Comparison of ENCODE assay signal across 21 cellular contexts in the genomic region with DNA sequence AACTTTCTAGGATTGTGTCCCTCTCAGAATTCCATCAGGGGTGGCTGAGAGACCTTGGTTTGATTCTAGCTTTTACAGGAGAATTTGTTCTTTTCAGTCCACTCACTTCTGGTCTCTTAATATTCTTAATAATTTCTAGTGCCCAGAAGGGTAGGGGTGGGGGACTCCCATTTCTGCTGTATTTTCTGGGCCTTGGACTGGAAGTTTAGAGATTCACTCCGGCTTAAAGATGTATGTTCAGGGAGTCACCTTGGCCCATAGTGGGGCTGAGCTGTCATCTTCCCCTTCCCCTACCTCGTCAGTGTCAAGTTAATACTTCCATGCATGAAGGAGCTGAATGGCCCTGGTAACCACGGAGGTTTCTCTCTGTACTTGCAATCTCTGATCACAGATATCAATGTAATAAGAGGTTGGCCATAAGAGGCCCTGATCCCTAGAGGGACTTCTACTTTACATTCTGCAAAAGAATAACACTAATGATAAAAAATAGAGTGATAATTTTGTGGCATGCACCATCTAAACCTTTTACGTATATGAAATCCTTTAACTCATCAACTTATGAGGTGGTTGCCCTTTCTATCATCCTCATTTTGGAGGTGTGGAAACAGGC. TPM values are rescaled to one million over a fixed set of nuclear protein-coding genes. Genes with fewer than 3 reads are reported as not detected.
"Had no signal": no experiment of that assay in that cellular context is flagged by ENCODE, and none has a peak within 500 bp of the region (broad histone marks: within the 10 kb centered on the region; RNA-seq: fewer than 3 reads in every experiment).

No MANE protein-coding gene starts in this region.

- ATAC-seq: activated T-cell treated with anti-CD3 and anti-CD28 coated beads, Interleukin-2, amount 50 U/mL, for 4 hours; left lung; natural killer cell; stimulated activated naive B cell treated with anti-CD40 and anti-IgM and Interleukin-4, amounts not matched to agents 10 μg/mL and 1 μg/mL and 100 μg/mL, for 72 hours had no signal

- H3K27ac ChIP-seq: left lung, neutrophil, tibial nerve had no signal

- H3K36me3 Mint-ChIP-seq: activated naive CD8-positive, alpha-beta T cell treated with anti-CD3 and anti-CD28 coated beads for 36 hours; brain; memory B cell; natural killer cell; stimulated activated naive B cell treated with anti-CD40 and anti-IgM and Interleukin-4, amounts not matched to agents 10 μg/mL and 1 μg/mL and 100 μg/mL, for 72 hours had no signal

- H3K4me3 Mint-ChIP-seq: activated naive CD8-positive, alpha-beta T cell treated with anti-CD3 and anti-CD28 coated beads for 36 hours; activated T-cell treated with anti-CD3 and anti-CD28 coated beads, Interleukin-2, amount 50 U/mL, for 4 hours; brain; memory B cell; natural killer cell; stimulated activated naive B cell treated with anti-CD40 and anti-IgM and Interleukin-4, amounts not matched to agents 10 μg/mL and 1 μg/mL and 100 μg/mL, for 72 hours had no signal

- H3K4me3 ChIP-seq: left lung, tibial nerve had no signal

- H3K27ac Mint-ChIP-seq: activated naive CD8-positive, alpha-beta T cell treated with anti-CD3 and anti-CD28 coated beads for 36 hours; brain; memory B cell; natural killer cell; stimulated activated naive B cell treated with anti-CD40 and anti-IgM and Interleukin-4, amounts not matched to agents 10 μg/mL and 1 μg/mL and 100 μg/mL, for 72 hours had no signal

- H3K36me3 ChIP-seq: left lung, neutrophil, tibial nerve had no signal

- H3K9me3 Mint-ChIP-seq: activated naive CD8-positive, alpha-beta T cell treated with anti-CD3 and anti-CD28 coated beads for 36 hours; activated T-cell treated with anti-CD3 and anti-CD28 coated beads, Interleukin-2, amount 50 U/mL, for 4 hours; memory B cell; natural killer cell; stimulated activated naive B cell treated with anti-CD40 and anti-IgM and Interleukin-4, amounts not matched to agents 10 μg/mL and 1 μg/mL and 100 μg/mL, for 72 hours had no signal

- H3K27me3 ChIP-seq: left lung, tibial nerve had no signal

- DNase-seq: activated CD4-positive, alpha-beta T cell treated with anti-CD3 and anti-CD28 coated beads, Interleukin-2, amount 50 U/mL, for 4 hours; activated effector memory CD4-positive, alpha-beta T cell treated with anti-CD3 and anti-CD28 coated beads, Interleukin-2, amount 50 U/mL, for 16 hours; activated naive CD8-positive, alpha-beta T cell treated with anti-CD3 and anti-CD28 coated beads for 36 hours; activated T-cell treated with anti-CD3 and anti-CD28 coated beads, Interleukin-2, amount 50 U/mL, for 4 hours; amygdala; effector CD8-positive, alpha-beta T cell; foreskin melanocyte; left lung; natural killer cell; retina; stimulated activated CD4-positive, alpha-beta T cell treated with anti-CD3 and anti-CD28 coated beads, Interleukin-15, amount 100 ng/mL, for 24 hours; stimulated activated CD4-positive, alpha-beta T cell treated with anti-CD3 and anti-CD28 coated beads, Interleukin-4, amount 100 ng/mL, for 1 hour; stimulated activated naive B cell treated with anti-CD40 and anti-IgM and Interleukin-4, amounts not matched to agents 10 μg/mL and 1 μg/mL and 100 μg/mL, for 72 hours; T-helper 1 cell; T1000 had no signal

- H3K9me3 ChIP-seq: left lung, neutrophil, tibial nerve had no signal

RNA-seq across cellular contexts. Expression of gene KRT81, which starts 6.7 kb away (rescaled TPM):
- total RNA-seq: activated naive CD8-positive, alpha-beta T cell treated with anti-CD3 and anti-CD28 coated beads for 36 hours; left lung; skeletal muscle tissue; subcutaneous adipose tissue; tibial nerve had no signal

RNA-seq across cellular contexts. Expression of gene KRT86, which starts 10.2 kb away (rescaled TPM):
- total RNA-seq: activated naive CD8-positive, alpha-beta T cell treated with anti-CD3 and anti-CD28 coated beads for 36 hours; activated T-cell treated with anti-CD3 and anti-CD28 coated beads, Interleukin-2, amount 50 U/mL, for 4 hours; tibial nerve had no signal

RNA-seq across cellular contexts. Expression of gene KRT83, which starts 36.5 kb away (rescaled TPM):
- total RNA-seq: activated naive CD8-positive, alpha-beta T cell treated with anti-CD3 and anti-CD28 coated beads for 36 hours; activated T-cell treated with anti-CD3 and anti-CD28 coated beads, Interleukin-2, amount 50 U/mL, for 4 hours; left lung; natural killer cell; skeletal muscle tissue; subcutaneous adipose tissue; tibial nerve had no signal

RNA-seq across cellular contexts. Expression of gene KRT7, which starts 51.6 kb away (rescaled TPM):
- total RNA-seq: skeletal muscle tissue had no signal
